Comparison of ENCODE assay signal across 13 cellular contexts in genomic region chr1:29682918-29683314, GRCh38.
DNase-seq lines count a peak whose midpoint lies in the region; ATAC-seq, FAIRE-seq and TF ChIP-seq lines count a peak whose summit lies in the region.
"Had no signal": no experiment of that assay in that cellular context is flagged by ENCODE, and none has a peak within 500 bp of the region (broad histone marks: within the 10 kb centered on the region; RNA-seq: fewer than 3 reads in every experiment).

No MANE protein-coding gene starts in this region.

- peaks cover 13% of the 10 kb centered on the region for H3K4me1 Mint-ChIP-seq in GM23338
- H3K4me1 Mint-ChIP-seq in stimulated activated naive B cell treated with anti-CD40 and anti-IgM and Interleukin-4, amounts not matched to agents 10 μg/mL and 1 μg/mL and 100 μg/mL, for 72 hours, result peaks cover 0 to under 1% of the 10 kb centered on the region in 2 donors

- no peak overlapping the region for H3K4me3 Mint-ChIP-seq in GM23338
- no peak overlapping the region for H3K4me3 Mint-ChIP-seq in stimulated activated naive B cell treated with anti-CD40 and anti-IgM and Interleukin-4, amounts not matched to agents 10 μg/mL and 1 μg/mL and 100 μg/mL, for 72 hours
- H3K4me3 Mint-ChIP-seq: mesothelial cell of epicardium had no signal

- H3K4me2 ChIP-seq in GM23338, result no peak overlapping the region
- H3K4me2 ChIP-seq: BLaER1 had no signal

- no peaks in the 10 kb centered on the region for H3K9me2 ChIP-seq in GM23338 (ENCODE audit: insufficient read depth)

- DNase-seq in AG08395 (ENCODE audit: low spot score), result peak; percentile 35
- no peak for DNase-seq in GM23338 (ENCODE audit: low spot score)
- peak; percentile 67 for DNase-seq in RPMI7951 (ENCODE audit: low read depth)
- DNase-seq in NCI-H2227 treated with DMSO at 0.1 percent for 48 hours (lab: John Stamatoyannopoulos, UW), result no peak
- no peak for DNase-seq in hepatic stellate cell (ENCODE audit: low spot score)
- no peak for DNase-seq in stimulated activated naive B cell treated with anti-CD40 and anti-IgM and Interleukin-4, amounts not matched to agents 10 μg/mL and 1 μg/mL and 100 μg/mL, for 72 hours
- DNase-seq: NCI-H774, transverse colon had no signal

- 0 out of 3 replicates have a peak, but pooled peaks cover 4% of the 10 kb centered on the region for H3K36me3 Mint-ChIP-seq in GM23338 (ENCODE audit: low read depth)
- no peaks in the 10 kb centered on the region for H3K36me3 Mint-ChIP-seq in stimulated activated naive B cell treated with anti-CD40 and anti-IgM and Interleukin-4, amounts not matched to agents 10 μg/mL and 1 μg/mL and 100 μg/mL, for 72 hours
- H3K36me3 Mint-ChIP-seq: mesothelial cell of epicardium had no signal

- peak overlapping the region; percentile 75; the same call in 1 of the 2 replicates for H2AFZ ChIP-seq in GM23338

- no peak for TF ChIP-seq CTCF in GM23338 (conservative IDR thresholded peaks at IDR 0.05; ENCODE audit: low read depth in 2 of 2)

- FAIRE-seq in islet of Langerhans (lab: Jason Lieb, UNC), result peak; percentile 68
- FAIRE-seq: endometrium had no signal

- H3K4me3 ChIP-seq in GM23338, result no peak overlapping the region
- H3K4me3 ChIP-seq: BLaER1, transverse colon had no signal

- no peak overlapping the region for H3K27ac Mint-ChIP-seq in GM23338
- H3K27ac Mint-ChIP-seq in stimulated activated naive B cell treated with anti-CD40 and anti-IgM and Interleukin-4, amounts not matched to agents 10 μg/mL and 1 μg/mL and 100 μg/mL, for 72 hours, result no peak overlapping the region
- H3K27ac Mint-ChIP-seq: mesothelial cell of epicardium had no signal

- H4K20me1 ChIP-seq in GM23338 (replicated peaks; ENCODE audit: insufficient read depth), result no peaks in the 10 kb centered on the region
- H4K20me1 ChIP-seq: BLaER1 had no signal

- H3K79me2 ChIP-seq in GM23338 (replicated peaks; ENCODE audit: insufficient read depth), result no peaks in the 10 kb centered on the region

- no peaks in the 10 kb centered on the region for H3K36me3 ChIP-seq in GM23338 (ENCODE audit: insufficient read depth)
- H3K36me3 ChIP-seq: BLaER1, transverse colon had no signal

- H3K4me1 ChIP-seq in GM23338 (ENCODE audit: insufficient read depth), result peaks cover 7% of the 10 kb centered on the region
- H3K4me1 ChIP-seq: transverse colon had no signal

- H3K27me3 Mint-ChIP-seq in GM23338 (ENCODE audit: insufficient read depth, low read depth, poor library complexity), result no peaks in the 10 kb centered on the region
- peaks cover 5 to 38% of the 10 kb centered on the region in 2 donors for H3K27me3 Mint-ChIP-seq in stimulated activated naive B cell treated with anti-CD40 and anti-IgM and Interleukin-4, amounts not matched to agents 10 μg/mL and 1 μg/mL and 100 μg/mL, for 72 hours

- no peaks in the 10 kb centered on the region for H3K27me3 ChIP-seq in GM23338 (ENCODE audit: insufficient read depth)
- H3K27me3 ChIP-seq: BLaER1 had no signal

- H3K9me3 Mint-ChIP-seq in GM23338, result peaks cover 14% of the 10 kb centered on the region; the same call in 2 of the 3 replicates
- H3K9me3 Mint-ChIP-seq in stimulated activated naive B cell treated with anti-CD40 and anti-IgM and Interleukin-4, amounts not matched to agents 10 μg/mL and 1 μg/mL and 100 μg/mL, for 72 hours, result no peaks in the 10 kb centered on the region
- H3K9me3 Mint-ChIP-seq: mesothelial cell of epicardium had no signal

- H3F3A ChIP-seq in GM23338 (replicated peaks; ENCODE audit: low read depth), result no peaks in the 10 kb centered on the region

- ATAC-seq in GM23338 (no peak), GM21526 (IDR thresholded peaks at IDR 0.05; ENCODE audit: low FRiP score, unreplicated experiment) (no peak)
- no peak for ATAC-seq in stimulated activated naive B cell treated with anti-CD40 and anti-IgM and Interleukin-4, amounts not matched to agents 10 μg/mL and 1 μg/mL and 100 μg/mL, for 72 hours (replicated peaks)

- H3K27ac ChIP-seq in GM23338 (ENCODE audit: low read depth), result no peak overlapping the region
- H3K27ac ChIP-seq: BLaER1, transverse colon had no signal

TF ChIP-seq in GM23338, 12 proteins besides CTCF, POLR2A, EP300 and RAD21 (continues in another document):
- no peak for TF ChIP-seq NANOG (IDR thresholded peaks at IDR 0.05; ENCODE audit: borderline replicate concordance)
- no peak for TF ChIP-seq JUNB (IDR thresholded peaks at IDR 0.05; ENCODE audit: unreplicated experiment)
- no peak for TF ChIP-seq ZNF331 (CRISPR knock-in tag; IDR thresholded peaks at IDR 0.05; ENCODE audit: low read depth)
- no peak for TF ChIP-seq CREB1 (CRISPR knock-in tag; IDR thresholded peaks at IDR 0.05; ENCODE audit: low read depth)
- TF ChIP-seq STAT1 (IDR thresholded peaks at IDR 0.05; ENCODE audit: unreplicated experiment), result no peak
- no peak for TF ChIP-seq ETS1 (IDR thresholded peaks at IDR 0.05)
- no peak for TF ChIP-seq EZH2 (IDR thresholded peaks at IDR 0.05; ENCODE audit: low read depth, unreplicated experiment)
- TF ChIP-seq ZNF114 (CRISPR knock-in tag; IDR thresholded peaks at IDR 0.05), result no peak
- no peak for TF ChIP-seq POLR2AphosphoS5 (IDR thresholded peaks at IDR 0.05; ENCODE audit: low read depth)
- TF ChIP-seq EZH2phosphoT487 (IDR thresholded peaks at IDR 0.05; ENCODE audit: unreplicated experiment), result no peak
- no peak for TF ChIP-seq REST (IDR thresholded peaks at IDR 0.05; ENCODE audit: unreplicated experiment)

Comparison
In these comparisons a context has a peak if more than half of its experiments do, and no peak if none do; other contexts are left out.
1. DNase-seq: peak in AG08395 (single experiment) and RPMI7951 (single experiment); none in GM23338 (single experiment), NCI-H2227 treated with DMSO at 0.1 percent for 48 hours (single experiment), hepatic stellate cell (single experiment) and stimulated activated naive B cell treated with anti-CD40 and anti-IgM and Interleukin-4, amounts not matched to agents 10 μg/mL and 1 μg/mL and 100 μg/mL, for 72 hours (single experiment).